In the genomic region with DNA sequence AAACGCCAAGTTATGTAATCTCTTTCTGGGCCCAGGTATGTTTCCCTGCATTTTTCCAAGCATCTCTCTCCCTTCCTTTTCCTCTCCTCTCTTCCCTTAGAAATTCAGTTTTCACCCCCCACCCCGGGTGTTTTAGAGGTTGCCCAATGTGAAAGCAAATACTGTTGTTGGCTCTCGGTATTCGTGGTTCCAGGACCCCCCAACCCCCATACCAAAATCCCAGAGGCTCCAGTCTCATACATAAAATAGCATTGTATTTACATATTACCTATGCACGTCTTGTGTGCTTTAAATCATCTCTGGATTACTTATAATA, we compare ENCODE assay signal across 9 cellular contexts. TPM values are rescaled to one million over a fixed set of nuclear protein-coding genes. Genes with fewer than 3 reads are reported as not detected.
DNase-seq lines count a peak whose midpoint lies in the region; ATAC-seq and TF ChIP-seq lines count a peak whose summit lies in the region.
"Had no signal": no experiment of that assay in that cellular context is flagged by ENCODE, and none has a peak within 500 bp of the region (broad histone marks: within the 10 kb centered on the region; RNA-seq: fewer than 3 reads in every experiment).

No MANE protein-coding gene starts in this region.

- H3K9ac ChIP-seq in smooth muscle cell (ENCODE audit: low read depth) = no peak overlapping the region

- DNase-seq in activated CD4-positive, alpha-beta T cell treated with anti-CD3 and anti-CD28 coated beads, Interleukin-2, amount 10 ng/mL, durations not matched to agents 7 days and 5 days = no peak
- DNase-seq in activated CD4-positive, alpha-beta T cell treated with anti-CD3 and anti-CD28 coated beads for 4 hours = no peak
- no peak for DNase-seq in astrocyte of the cerebellum (ENCODE audit: low read depth)
- no peak for DNase-seq in smooth muscle cell (lab: John Stamatoyannopoulos, UW; ENCODE audit: unreplicated experiment)
- DNase-seq in vagina (ENCODE audit: extremely low spot score in 2 of 2) = no peak
- no peak for DNase-seq in activated effector memory CD4-positive, alpha-beta T cell treated with anti-CD3 and anti-CD28 coated beads, Interleukin-2, amount 50 U/mL, for 16 hours
- no peak for DNase-seq in activated CD4-positive, alpha-beta T cell treated with anti-CD3 and anti-CD28 coated beads, Interleukin-2, amount 50 U/mL, for 1 hour

- POLR2A ChIA-PET in activated CD4-positive, alpha-beta T cell treated with anti-CD3 and anti-CD28 coated beads, Interleukin-2, amount 10 ng/mL, durations not matched to agents 7 days and 5 days (lab: Charles Lee) = interaction anchor here (0.7 kb wide), 1 partner anchor 49 kb away, joined by 7 read pairs; the partner anchor contains the start of gene ACER2

- H3K4me1 ChIP-seq in smooth muscle cell (ENCODE audit: low read depth) = peaks cover 8% of the 10 kb centered on the region
- no peaks in the 10 kb centered on the region for H3K4me1 ChIP-seq in vagina

- H3K27me3 ChIP-seq in smooth muscle cell (ENCODE audit: low read depth) (no peaks in the 10 kb centered on the region), vagina (no peaks in the 10 kb centered on the region)
- H3K27me3 ChIP-seq: BLaER1 had no signal

- H3K9me3 ChIP-seq in smooth muscle cell (replicated peaks; ENCODE audit: low read depth) = no peaks in the 10 kb centered on the region
- no peaks in the 10 kb centered on the region for H3K9me3 ChIP-seq in vagina
- H3K9me3 ChIP-seq: BLaER1 had no signal

- no peaks in the 10 kb centered on the region for H3K36me3 Mint-ChIP-seq in activated CD4-positive, alpha-beta T cell treated with anti-CD3 and anti-CD28 coated beads, Interleukin-2, amount 10 ng/mL, durations not matched to agents 7 days and 5 days (ENCODE audit: low read depth)

- H3K27ac ChIP-seq in smooth muscle cell (ENCODE audit: low read depth) (no peak overlapping the region), vagina (no peak overlapping the region)
- H3K27ac ChIP-seq: BLaER1 had no signal

- CTCF ChIA-PET in activated CD4-positive, alpha-beta T cell treated with anti-CD3 and anti-CD28 coated beads, Interleukin-2, amount 10 ng/mL, durations not matched to agents 7 days and 5 days (lab: Charles Lee) = interaction anchor here (0.6 to 1.5 kb wide), 6 partner anchors 11 to 406 kb away, joined by 3 to 11 read pairs (median 4); no protein-coding TSS in a partner anchor

- peaks cover 11% of the 10 kb centered on the region for H3K4me1 Mint-ChIP-seq in activated CD4-positive, alpha-beta T cell treated with anti-CD3 and anti-CD28 coated beads, Interleukin-2, amount 10 ng/mL, durations not matched to agents 7 days and 5 days

- H2AFZ ChIP-seq in smooth muscle cell (ENCODE audit: low read depth) = peak overlapping the region; percentile 88

- TF ChIP-seq CTCF in astrocyte of the cerebellum (IDR thresholded peaks at IDR 0.05; ENCODE audit: low read depth, low read length, missing control alignments) (no peak), smooth muscle cell (IDR thresholded peaks at IDR 0.05; ENCODE audit: borderline replicate concordance, insufficient read depth, poor library complexity, severe bottlenecking) (no peak), vagina (IDR thresholded peaks at IDR 0.05) (no peak)

- peak overlapping the region; percentile 37 for H3K4me3 Mint-ChIP-seq in activated CD4-positive, alpha-beta T cell treated with anti-CD3 and anti-CD28 coated beads, Interleukin-2, amount 10 ng/mL, durations not matched to agents 7 days and 5 days

- in situ Hi-C loops in astrocyte of the cerebellum (cut with HindIII; ENCODE audit: low sequenced_read_pairs) = no loop called here

- peak overlapping the region; percentile 43 for H3K27ac Mint-ChIP-seq in activated CD4-positive, alpha-beta T cell treated with anti-CD3 and anti-CD28 coated beads, Interleukin-2, amount 10 ng/mL, durations not matched to agents 7 days and 5 days

- WGBS in smooth muscle cell (ENCODE audit: low lambda C conversion rate) = 46% methylated on average over 5 of the region's 5 CpGs

- TF ChIP-seq POLR2A in vagina (IDR thresholded peaks at IDR 0.05) = no peak

- H3K36me3 ChIP-seq in smooth muscle cell (ENCODE audit: low read depth) (no peaks in the 10 kb centered on the region), vagina (no peaks in the 10 kb centered on the region)
- H3K36me3 ChIP-seq: BLaER1 had no signal

- H3K4me2 ChIP-seq in smooth muscle cell = peak overlapping the region; percentile 82

- H3F3A ChIP-seq in smooth muscle cell (ENCODE audit: low read depth) = no peaks in the 10 kb centered on the region

- intact Hi-C loops in vagina (cut with DNase I) = loop anchor here (2.0 kb wide), 1 partner anchor 79 kb away; no protein-coding TSS in a partner anchor

- peak; percentile 28 for ATAC-seq in HG02885 (IDR thresholded peaks at IDR 0.05; ENCODE audit: poor library complexity, unreplicated experiment)

- H3K79me2 ChIP-seq in smooth muscle cell (ENCODE audit: low read depth) = no peaks in the 10 kb centered on the region

- no peaks in the 10 kb centered on the region for H3K9me3 Mint-ChIP-seq in activated CD4-positive, alpha-beta T cell treated with anti-CD3 and anti-CD28 coated beads, Interleukin-2, amount 10 ng/mL, durations not matched to agents 7 days and 5 days

- H4K20me1 ChIP-seq in smooth muscle cell (ENCODE audit: low read depth) = no peaks in the 10 kb centered on the region
- H4K20me1 ChIP-seq: BLaER1 had no signal

- H3K27me3 Mint-ChIP-seq in activated CD4-positive, alpha-beta T cell treated with anti-CD3 and anti-CD28 coated beads, Interleukin-2, amount 10 ng/mL, durations not matched to agents 7 days and 5 days = no peaks in the 10 kb centered on the region

- peak overlapping the region; percentile 13 for H3K4me3 ChIP-seq in astrocyte of the cerebellum (ENCODE audit: low read depth, low read length)
- peak overlapping the region; percentile 36 for H3K4me3 ChIP-seq in smooth muscle cell
- H3K4me3 ChIP-seq in vagina = no peak overlapping the region
- H3K4me3 ChIP-seq: BLaER1 had no signal

RNA-seq across cellular contexts. Expression of gene ACER2, which starts 48.8 kb away (rescaled TPM):
- 1 to 10 TPM; 3.3 to 3.6 TPM for total RNA-seq in activated CD4-positive, alpha-beta T cell treated with anti-CD3 and anti-CD28 coated beads, Interleukin-2, amount 10 ng/mL, durations not matched to agents 7 days and 5 days
- total RNA-seq in smooth muscle cell (3.0 and 4.2 TPM in 2 replicates), vagina (3.9 TPM)
- 0.49 and 1.1 TPM in 2 replicates for polyA plus RNA-seq in smooth muscle cell

Comparison
In these comparisons a context has a peak if more than half of its experiments do, and no peak if none do; other contexts are left out.
1. H3K4me3 ChIP-seq: peak in astrocyte of the cerebellum (single experiment) and smooth muscle cell (single experiment); none in vagina (0 of 2).